ENCODE assay signal across 8 cellular contexts in the genomic region with DNA sequence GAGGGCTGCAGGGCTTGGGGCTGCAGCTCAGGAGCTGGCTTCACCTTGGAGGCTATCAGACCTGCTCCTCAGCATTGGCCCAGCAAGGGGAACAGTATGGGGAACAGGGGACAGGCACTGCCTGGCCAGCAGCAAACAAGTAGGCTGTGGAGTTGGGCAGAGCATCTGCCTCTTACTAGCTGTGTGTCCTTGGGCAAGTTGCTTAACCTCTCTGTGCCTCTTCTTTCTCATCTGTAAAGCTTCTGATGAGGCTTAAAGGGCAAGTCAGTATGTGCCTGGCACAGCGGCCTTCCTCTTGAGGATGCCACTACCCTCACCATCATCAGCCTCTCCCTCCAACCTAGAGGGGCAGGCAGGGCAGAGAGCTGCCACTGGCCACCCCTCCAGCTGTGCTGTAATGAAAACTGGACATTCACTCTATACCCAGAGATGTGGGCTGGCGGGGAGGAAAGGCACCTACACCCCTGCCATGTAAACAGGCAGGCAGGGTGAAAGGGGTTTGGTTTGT. TPM values are rescaled to one million over a fixed set of nuclear protein-coding genes. Genes with fewer than 3 reads are reported as not detected.
A peak's percentile ranks its signal among the peaks of the same experiment; 100 is the strongest.
DNase-seq lines count a peak whose midpoint lies in the region; ATAC-seq and TF ChIP-seq lines count a peak whose summit lies in the region.

No MANE protein-coding gene starts in this region.

- H3K9me3 ChIP-seq in gastrocnemius medialis: no peaks in the 10 kb centered on the region

- no peak for TF ChIP-seq POLR2A in gastrocnemius medialis (IDR thresholded peaks at IDR 0.05)

- ATAC-seq in gastrocnemius medialis (no peak), HG03442 (IDR thresholded peaks at IDR 0.05; ENCODE audit: unreplicated experiment) (no peak), GM21529 (IDR thresholded peaks at IDR 0.05; ENCODE audit: unreplicated experiment) (no peak)

- peaks cover under 1 to 12% of the 10 kb centered on the region in 2 donors for H3K4me1 ChIP-seq in gastrocnemius medialis

- H3K4me3 ChIP-seq in GM12865 (ENCODE audit: low read depth, low read length) (no peak overlapping the region), fibroblast of pulmonary artery (replicated peaks; ENCODE audit: low read depth, low read length) (peak overlapping the region; percentile 51), gastrocnemius medialis (peak overlapping the region in 1 of 4 donors; percentile 47)

- DNase-seq in GM12865 (ENCODE audit: low read depth) (no peak), RWPE1 (ENCODE audit: low spot score) (no peak), fibroblast of pulmonary artery (ENCODE audit: low read depth) (no peak), gastrocnemius medialis (no peak), hypothalamus (lab: John Stamatoyannopoulos, UW) (no peak)
- DNase-seq in stimulated activated CD4-positive, alpha-beta T cell treated with anti-CD3 and anti-CD28 coated beads, Interleukin-15, amount 100 ng/mL, for 24 hours: no peak

- H3K27ac ChIP-seq in RWPE1: peak overlapping the region; percentile 94
- H3K27ac ChIP-seq in gastrocnemius medialis: peak overlapping the region in 3 of 4 donors; percentile 23 to 31 (median 29)

- peak; percentile 3 for TF ChIP-seq CTCF in GM12865 (IDR thresholded peaks at IDR 0.05; ENCODE audit: insufficient read depth, low read depth, low read length, missing control alignments)
- no peak for TF ChIP-seq CTCF in RWPE1 (conservative IDR thresholded peaks at IDR 0.05; ENCODE audit: low read depth)
- TF ChIP-seq CTCF in fibroblast of pulmonary artery (IDR thresholded peaks at IDR 0.05; ENCODE audit: low read length, missing control alignments): no peak
- TF ChIP-seq CTCF in gastrocnemius medialis (IDR thresholded peaks at IDR 0.05 in 4 of 5, conservative IDR thresholded peaks at IDR 0.05 in 1 of 5): no peak

- H3K27me3 ChIP-seq in gastrocnemius medialis: no peaks in the 10 kb centered on the region

- CTCF ChIA-PET in RWPE1 (lab: Yijun Ruan, JAX): interaction anchor here (0.6 to 12.4 kb wide), 11 partner anchors 10 to 474 kb away, joined by 3 to 324 read pairs (median 5); partner anchors contain the start of gene PHLDA2

- POLR2A ChIA-PET in RWPE1 (lab: Yijun Ruan, JAX; ENCODE audit: low non-redundant PET): interaction anchor here (0.6 to 2.9 kb wide), 4 partner anchors 9 to 122 kb away, joined by 3 to 18 read pairs (median 4); partner anchors contain the start of gene PHLDA2

- no peaks in the 10 kb centered on the region for H3K36me3 ChIP-seq in gastrocnemius medialis

- intact Hi-C loops in gastrocnemius medialis (cut with DNase I; ENCODE audit: low total_unique reads): loop anchor here (10.0 kb wide), 1 partner anchor 588 kb away; the partner anchor contains the start of genes C11orf21 and TSPAN32

- in situ Hi-C loops in gastrocnemius medialis (cut with MboI; ENCODE audit: low sequenced_read_pairs in 4 of 4): loop anchor here in 3 of 4 donors (10.0 to 25.0 kb wide), 3 partner anchors 206 to 468 kb away; partner anchors contain the start of genes KCNQ1OT1 (in 3 of the 3), KCNQ1 (in 1 of the 3) and TRPM5 (in 1 of the 3)

RNA-seq across cellular contexts. Expression of gene CDKN1C, which starts 7.5 kb away (rescaled TPM):
- 10 to 100 TPM; 22.0 to 56.9 (median 38.5) TPM for total RNA-seq in gastrocnemius medialis

RNA-seq across cellular contexts. Expression of gene PHLDA2, which starts 36.1 kb away (rescaled TPM):
- total RNA-seq in gastrocnemius medialis: 1 to 10 TPM in 1 of 4 donors, not detected in 3; 1.4 TPM
